8 cellular contexts compared by ENCODE assay signal in the genomic region with DNA sequence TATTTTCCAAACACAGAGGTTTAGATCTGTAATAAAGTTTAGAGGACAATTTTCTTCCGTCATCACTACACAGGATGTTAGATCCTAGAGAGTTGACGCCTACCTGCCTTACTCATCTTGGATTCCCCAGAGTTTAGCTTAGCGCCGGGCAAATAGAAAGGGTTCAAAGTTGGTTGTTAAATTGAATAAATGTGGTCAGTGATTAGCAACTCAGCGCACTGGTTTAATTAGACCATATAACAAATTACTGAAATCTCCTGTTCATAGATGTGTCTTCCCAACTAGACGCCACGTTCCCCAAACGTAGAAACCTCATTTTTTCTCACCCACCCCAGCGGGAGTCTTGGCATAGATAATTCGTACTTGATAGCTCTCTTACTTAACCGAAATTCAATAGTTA. TPM values are rescaled to one million over a fixed set of nuclear protein-coding genes. Genes with fewer than 3 reads are reported as not detected.
A peak's percentile ranks its signal among the peaks of the same experiment; 100 is the strongest.
DNase-seq lines count a peak whose midpoint lies in the region; TF ChIP-seq lines count a peak whose summit lies in the region.

No MANE protein-coding gene starts in this region.

- no peaks in the 10 kb centered on the region for H3K9me3 Mint-ChIP-seq in activated T-helper 1 cell treated with anti-CD3 and anti-CD28 coated beads, Interleukin-12 subunit alpha, Interleukin-12 subunit beta, Interleukin-2, Interleukin-4 antibody, amounts not matched to agents 30 ng/mL and 10 ng/mL and 1 ng/mL, durations not matched to agents 14 hours and 24 hours and 36 hours

- intact Hi-C loops in activated T-helper 1 cell treated with anti-CD3 and anti-CD28 coated beads, Interleukin-12 subunit alpha, Interleukin-12 subunit beta, Interleukin-2, Interleukin-4 antibody, amounts not matched to agents 30 ng/mL and 10 ng/mL and 1 ng/mL, durations not matched to agents 14 hours and 24 hours and 36 hours (cut with micrococcal nuclease): loop anchor here (1.0 to 10.0 kb wide), 7 partner anchors 689 to 1912 kb away; a partner anchor contains a TSS
- intact Hi-C loops in left ventricle myocardium inferior (cut with micrococcal nuclease): no loop called here

- H3K27ac ChIP-seq in left ventricle myocardium inferior (replicated peaks): peak overlapping the region; percentile 92

- TF ChIP-seq CTCF in GM12875 (IDR thresholded peaks at IDR 0.05; ENCODE audit: borderline replicate concordance, insufficient read depth, low read depth, low read length) (no peak), left ventricle myocardium inferior (IDR thresholded peaks at IDR 0.05; ENCODE audit: borderline replicate concordance) (no peak)

- peak overlapping the region; percentile 54 for H3K4me3 ChIP-seq in GM12875 (ENCODE audit: low read depth, low read length)
- H3K4me3 ChIP-seq in H7 (ENCODE audit: insufficient read depth, low read depth, low read length): peak overlapping the region; percentile 35
- peak overlapping the region; percentile 85 for H3K4me3 ChIP-seq in left ventricle myocardium inferior

- peak overlapping the region; percentile 98 for H3K4me3 Mint-ChIP-seq in activated T-helper 1 cell treated with anti-CD3 and anti-CD28 coated beads, Interleukin-12 subunit alpha, Interleukin-12 subunit beta, Interleukin-2, Interleukin-4 antibody, amounts not matched to agents 30 ng/mL and 10 ng/mL and 1 ng/mL, durations not matched to agents 14 hours and 24 hours and 36 hours

- DNase-seq in H7: peak; percentile 12
- DNase-seq in LoVo (ENCODE audit: low spot score): peak; percentile 30
- peak; percentile 8 for DNase-seq in activated T-helper 1 cell treated with anti-CD3 and anti-CD28 coated beads, Interleukin-12 subunit alpha, Interleukin-12 subunit beta, Interleukin-2, Interleukin-4 antibody, amounts not matched to agents 30 ng/mL and 10 ng/mL and 1 ng/mL, durations not matched to agents 14 hours and 24 hours and 36 hours (ENCODE audit: low spot score)
- DNase-seq in left ventricle myocardium inferior: no peak
- DNase-seq in renal cortical epithelial cell (ENCODE audit: low read depth): peak; percentile 38
- DNase-seq in NCI-H2029 (lab: John Stamatoyannopoulos, UW): no peak
- no peak for DNase-seq in ureter (ENCODE audit: low spot score)

- peaks cover 57% of the 10 kb centered on the region for H3K4me1 ChIP-seq in left ventricle myocardium inferior

- H3K9me3 ChIP-seq in left ventricle myocardium inferior (replicated peaks): no peaks in the 10 kb centered on the region

- H3K4me1 Mint-ChIP-seq in activated T-helper 1 cell treated with anti-CD3 and anti-CD28 coated beads, Interleukin-12 subunit alpha, Interleukin-12 subunit beta, Interleukin-2, Interleukin-4 antibody, amounts not matched to agents 30 ng/mL and 10 ng/mL and 1 ng/mL, durations not matched to agents 14 hours and 24 hours and 36 hours (ENCODE audit: low read depth): peaks cover 36% of the 10 kb centered on the region

- H3K27ac Mint-ChIP-seq in activated T-helper 1 cell treated with anti-CD3 and anti-CD28 coated beads, Interleukin-12 subunit alpha, Interleukin-12 subunit beta, Interleukin-2, Interleukin-4 antibody, amounts not matched to agents 30 ng/mL and 10 ng/mL and 1 ng/mL, durations not matched to agents 14 hours and 24 hours and 36 hours: peak overlapping the region; percentile 100

- H3K27me3 Mint-ChIP-seq in activated T-helper 1 cell treated with anti-CD3 and anti-CD28 coated beads, Interleukin-12 subunit alpha, Interleukin-12 subunit beta, Interleukin-2, Interleukin-4 antibody, amounts not matched to agents 30 ng/mL and 10 ng/mL and 1 ng/mL, durations not matched to agents 14 hours and 24 hours and 36 hours (ENCODE audit: insufficient read depth): peaks cover 3% of the 10 kb centered on the region

- no peaks in the 10 kb centered on the region for H3K27me3 ChIP-seq in H7 (ENCODE audit: control insufficient read depth, insufficient read depth, low read length)
- H3K27me3 ChIP-seq in left ventricle myocardium inferior (ENCODE audit: low read depth): no peaks in the 10 kb centered on the region

- H3K36me3 Mint-ChIP-seq in activated T-helper 1 cell treated with anti-CD3 and anti-CD28 coated beads, Interleukin-12 subunit alpha, Interleukin-12 subunit beta, Interleukin-2, Interleukin-4 antibody, amounts not matched to agents 30 ng/mL and 10 ng/mL and 1 ng/mL, durations not matched to agents 14 hours and 24 hours and 36 hours (ENCODE audit: low read depth): peaks cover 30% of the 10 kb centered on the region

- H3K36me3 ChIP-seq in H7 (replicated peaks; ENCODE audit: control insufficient read depth, insufficient read depth, low read length) (no peaks in the 10 kb centered on the region), left ventricle myocardium inferior (no peaks in the 10 kb centered on the region)

RNA-seq across cellular contexts. Expression of a gene that starts 0.8 kb away (rescaled TPM):
- 24.8 and 39.6 TPM in 2 replicates for total RNA-seq in H7 (2014; rRNA removed; shearing (Covaris generic))
- total RNA-seq in activated T-helper 1 cell treated with anti-CD3 and anti-CD28 coated beads, Interleukin-12 subunit alpha, Interleukin-12 subunit beta, Interleukin-2, Interleukin-4 antibody, amounts not matched to agents 30 ng/mL and 10 ng/mL and 1 ng/mL, durations not matched to agents 14 hours and 24 hours and 36 hours: 66.9 and 71.3 TPM in 2 replicates
- total RNA-seq in left ventricle myocardium inferior (26.1 TPM), renal cortical epithelial cell (77.0 and 130 TPM in 2 replicates), ureter (56.9 TPM)

Comparison
In these comparisons a context has a peak if more than half of its experiments do, and no peak if none do; other contexts are left out.
1. H3K4me3 ChIP-seq: peak in every context shown above with its lines; median percentile 85 in left ventricle myocardium inferior; 54 in GM12875; 35 in H7.
2. DNase-seq: peak in H7 (single experiment), LoVo (single experiment), activated T-helper 1 cell treated with anti-CD3 and anti-CD28 coated beads, Interleukin-12 subunit alpha, Interleukin-12 subunit beta, Interleukin-2, Interleukin-4 antibody, amounts not matched to agents 30 ng/mL and 10 ng/mL and 1 ng/mL, durations not matched to agents 14 hours and 24 hours and 36 hours (single experiment) and renal cortical epithelial cell (single experiment); none in left ventricle myocardium inferior (single experiment), NCI-H2029 (single experiment) and ureter (single experiment).